ENCODE assay signal across 8 cellular contexts in the genomic region with DNA sequence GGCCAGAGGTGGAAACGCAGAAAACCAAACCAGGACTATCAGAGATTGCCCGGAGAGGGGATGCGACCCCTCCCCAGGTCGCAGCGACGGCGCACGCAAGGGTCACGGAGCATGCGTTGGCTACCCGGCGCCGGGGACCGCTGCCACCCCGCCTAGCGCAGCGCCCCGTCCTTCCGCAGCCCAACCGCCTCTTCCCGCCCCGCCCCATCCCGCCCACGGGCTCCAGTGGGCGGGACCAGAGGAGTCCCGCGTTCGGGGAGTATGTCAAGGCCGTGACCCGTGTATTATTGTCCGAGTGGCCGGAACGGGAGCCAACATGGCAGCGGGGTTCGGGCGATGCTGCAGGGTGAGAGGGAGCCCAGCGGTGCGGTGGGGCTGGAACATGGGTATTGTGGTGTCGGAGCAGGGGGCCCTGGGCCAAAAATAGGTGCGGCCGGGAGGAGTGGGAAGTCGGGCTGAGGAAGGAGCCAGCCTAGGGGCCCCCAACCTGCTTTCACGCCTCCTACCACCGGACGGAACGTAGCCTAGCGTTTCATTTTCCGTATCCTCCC. TPM values are rescaled to one million over a fixed set of nuclear protein-coding genes. Genes with fewer than 3 reads are reported as not detected.
DNase-seq lines count a peak whose midpoint lies in the region; TF ChIP-seq lines count a peak whose summit lies in the region.

Gene ACADM, plus strand, starts transcription at position 238 of the 551 bp plus-strand sequence. Its CDS starts 79 bp downstream, at position 317.

- peak within 1 kb of the TSS; percentile 76 for H2AFZ ChIP-seq in neuron (ENCODE audit: low read depth, low read length)

- H3K27ac ChIP-seq in SJCRH30: peak within 1 kb of the TSS; percentile 84
- peak within 1 kb of the TSS; percentile 87 for H3K27ac ChIP-seq in subcutaneous abdominal adipose tissue (ENCODE audit: low read depth, low read length)

- peak; percentile 41 for DNase-seq in H4 (ENCODE audit: low spot score)
- DNase-seq in LNCaP clone FGC (ENCODE audit: low read depth): peak; percentile 38
- peak; percentile 84 to 89 for DNase-seq in SJCRH30
- peak; percentile 76 for DNase-seq in activated gamma-delta T cell treated with anti-CD3 and anti-CD28 coated beads, Interleukin-2, amount 50 U/mL, for 16 hours (ENCODE audit: low read depth)
- peak; percentile 84 to 94 for DNase-seq in foreskin fibroblast

- H3K9ac ChIP-seq in ES-I3 (ENCODE audit: low read depth, low read length) (peak within 1 kb of the TSS; percentile 95), subcutaneous abdominal adipose tissue (ENCODE audit: low read length in 5 of 5) (peak within 1 kb of the TSS; percentile 79 to 93 (median 88))

- TF ChIP-seq CTCF in LNCaP clone FGC (IDR thresholded peaks at IDR 0.05; ENCODE audit: control insufficient read depth, extremely low read depth, insufficient read depth): no peak
- TF ChIP-seq CTCF in foreskin fibroblast (IDR thresholded peaks at IDR 0.05; ENCODE audit: low read depth, low read length): no peak

- H3K4me1 ChIP-seq in ES-I3 (ENCODE audit: insufficient read depth, low read length) (peaks cover 11% of the 10 kb centered on the region), SJCRH30 (no peaks in the 10 kb centered on the region; the same call in 1 of the 2 replicates), neuron (ENCODE audit: insufficient read depth, low read length) (peaks cover 19% of the 10 kb centered on the region), subcutaneous abdominal adipose tissue (ENCODE audit: control insufficient read depth in 5 of 5, insufficient read depth in 5 of 5, low read length in 5 of 5) (peaks cover 3 to 37% (median 22%) of the 10 kb centered on the region in 5 donors)

- H3K36me3 ChIP-seq in ES-I3 (ENCODE audit: insufficient read depth, low read length) (no peaks in the 10 kb centered on the region; the same call in 1 of the 2 replicates), SJCRH30 (peaks cover 9% of the 10 kb centered on the region), neuron (ENCODE audit: insufficient read depth, low read length) (no peaks in the 10 kb centered on the region), subcutaneous abdominal adipose tissue (ENCODE audit: control insufficient read depth in 5 of 5, insufficient read depth in 5 of 5, low read length in 5 of 5) (no peaks in the 10 kb centered on the region)

- H3K27me3 ChIP-seq in SJCRH30 (no peaks in the 10 kb centered on the region), neuron (ENCODE audit: insufficient read depth, low read length) (no peaks in the 10 kb centered on the region), subcutaneous abdominal adipose tissue (ENCODE audit: control insufficient read depth in 5 of 5, insufficient read depth in 4 of 5, low read length in 5 of 5) (no peaks in the 10 kb centered on the region)

- no peaks in the 10 kb centered on the region; the same call in 1 of the 2 replicates for H3K9me3 ChIP-seq in ES-I3 (ENCODE audit: control insufficient read depth, insufficient read depth, low read length)
- no peaks in the 10 kb centered on the region for H3K9me3 ChIP-seq in SJCRH30 (replicated peaks)
- H3K9me3 ChIP-seq in neuron (ENCODE audit: low read length): no peaks in the 10 kb centered on the region
- H3K9me3 ChIP-seq in subcutaneous abdominal adipose tissue (ENCODE audit: control insufficient read depth in 5 of 5, low read length in 5 of 5): no peaks in the 10 kb centered on the region

- H3K4me3 ChIP-seq in LNCaP clone FGC (ENCODE audit: low read depth, low read length): peak within 1 kb of the TSS; percentile 88
- peak within 1 kb of the TSS; percentile 80 for H3K4me3 ChIP-seq in SJCRH30
- H3K4me3 ChIP-seq in foreskin fibroblast (ENCODE audit: low read depth in 1 of 2, low read length in 2 of 2): peak within 1 kb of the TSS; percentile 88 to 91
- peak within 1 kb of the TSS; percentile 72 for H3K4me3 ChIP-seq in neuron (ENCODE audit: low read length)
- H3K4me3 ChIP-seq in subcutaneous abdominal adipose tissue (ENCODE audit: low read depth in 1 of 5, low read length in 5 of 5): peak within 1 kb of the TSS; percentile 80 to 94 (median 91)

RNA-seq across cellular contexts. Expression of gene ACADM, which starts in this region (rescaled TPM):
- 11.5 and 26.5 TPM in 2 replicates for total RNA-seq in H4 (2014; rRNA removed; shearing (Covaris generic))
- 72.1 and 78.3 TPM in 2 replicates for total RNA-seq in SJCRH30 (2014; rRNA removed; shearing (Covaris generic))

Comparison
In these comparisons a context has a peak if more than half of its experiments do, and no peak if none do; other contexts are left out.
1. Peak in every context shown above with its lines: DNase-seq, H3K4me3 ChIP-seq and H3K27ac ChIP-seq.
2. DNase-seq: peak in every context shown above with its lines; median percentile 89 in foreskin fibroblast; 86 in SJCRH30; 76 in activated gamma-delta T cell treated with anti-CD3 and anti-CD28 coated beads, Interleukin-2, amount 50 U/mL, for 16 hours; 41 in H4; 38 in LNCaP clone FGC.